8 cellular contexts compared by ENCODE assay signal in genomic region chr11:47378011-47378835, GRCh38. TPM values are rescaled to one million over a fixed set of nuclear protein-coding genes. Genes with fewer than 3 reads are reported as not detected.
A peak's percentile ranks its signal among the peaks of the same experiment; 100 is the strongest.
DNase-seq lines count a peak whose midpoint lies in the region; ATAC-seq, FAIRE-seq and TF ChIP-seq lines count a peak whose summit lies in the region.

Gene SPI1, minus strand, starts transcription at chr11:47378547. Its CDS starts 194 bp downstream, at chr11:47378353.

- ATAC-seq in GM21717 (IDR thresholded peaks at IDR 0.05; ENCODE audit: unreplicated experiment) = peak; percentile 82

- 74 to 76% methylated on average over 6 of the region's 31 CpGs for WGBS in esophagus squamous epithelium, 2 donors
- 67 to 83% (median 83%) methylated on average over 29 to 31 of the region's 31 CpGs for WGBS in small intestine, 3 donors

- TF ChIP-seq CTCF in GM12865 (IDR thresholded peaks at IDR 0.05; ENCODE audit: insufficient read depth, low read depth, low read length, missing control alignments) = no peak
- TF ChIP-seq CTCF in esophagus squamous epithelium (IDR thresholded peaks at IDR 0.05) = no peak

- peak in 2 of 4 donors; percentile 27 to 74 for TF ChIP-seq POLR2A in esophagus squamous epithelium (IDR thresholded peaks at IDR 0.05)

- intact Hi-C loops in esophagus squamous epithelium (cut with DNase I) = loop anchor here (10.0 kb wide), 1 partner anchor 77 kb away; no protein-coding TSS in a partner anchor

- H3K27me3 ChIP-seq in esophagus squamous epithelium = no peaks in the 10 kb centered on the region
- no peaks in the 10 kb centered on the region for H3K27me3 ChIP-seq in small intestine (ENCODE audit: control insufficient read depth in 2 of 2, insufficient read depth in 2 of 2, low read length in 2 of 2)

- H3K27ac ChIP-seq in esophagus squamous epithelium = peak within 1 kb of the TSS; percentile 40 to 88 (median 74)
- H3K27ac ChIP-seq in small intestine (ENCODE audit: low read depth in 1 of 2, low read length in 1 of 2) = peak within 1 kb of the TSS in 1 of 2 donors; percentile 82

- FAIRE-seq in small intestine (lab: Jason Lieb, UNC) = no peak

- H3K9me3 ChIP-seq in esophagus squamous epithelium (no peaks in the 10 kb centered on the region), small intestine (ENCODE audit: control insufficient read depth, low read depth) (no peaks in the 10 kb centered on the region)

- H3K4me1 ChIP-seq in esophagus squamous epithelium = peaks cover 5 to 22% (median 8%) of the 10 kb centered on the region in 3 donors
- H3K4me1 ChIP-seq in small intestine (ENCODE audit: control insufficient read depth in 2 of 2, insufficient read depth in 1 of 2, low read depth in 1 of 2, low read length in 1 of 2) = no peaks in the 10 kb centered on the region

- H3K4me3 ChIP-seq in GM12865 (ENCODE audit: low read depth, low read length) = peak within 1 kb of the TSS; percentile 91
- H3K4me3 ChIP-seq in esophagus squamous epithelium = peak within 1 kb of the TSS in 3 of 4 donors; percentile 29 to 55 (median 40)
- H3K4me3 ChIP-seq in small intestine (ENCODE audit: low read depth in 1 of 2, low read length in 2 of 2) = peak within 1 kb of the TSS in 1 of 2 donors; percentile 9

- DNase-seq in GM12865 (ENCODE audit: low read depth) (peak; percentile 90), Kasumi-1 (lab: John Stamatoyannopoulos, UW) (peak; percentile 95 to 96), esophagus squamous epithelium (lab: John Stamatoyannopoulos, UW) (no peak), small intestine (no peak), NCI-H1930 (lab: John Stamatoyannopoulos, UW) (no peak), DMS53 (lab: John Stamatoyannopoulos, UW) (no peak), NCI-H82 treated with DMSO at 0.1 percent for 48 hours (lab: John Stamatoyannopoulos, UW; ENCODE audit: unreplicated experiment) (no peak)

- H3K36me3 ChIP-seq in esophagus squamous epithelium (no peaks in the 10 kb centered on the region), small intestine (ENCODE audit: control insufficient read depth in 2 of 2, insufficient read depth in 2 of 2, low read length in 2 of 2) (no peaks in the 10 kb centered on the region)

RNA-seq across cellular contexts. Expression of gene SPI1, which starts in this region (rescaled TPM):
- 10 to 100 TPM in 2 of 4 donors, 1 to 10 TPM in 2; 2.6 to 15.4 (median 8.8) TPM for total RNA-seq in esophagus squamous epithelium
- 10 to 100 TPM in 2 of 3 donors, 1 to 10 TPM in 1; 3.4 to 25.4 (median 13.6) TPM for polyA plus RNA-seq in small intestine

Comparison
In these comparisons a context has a peak if more than half of its experiments do, and no peak if none do; other contexts are left out.
1. DNase-seq: peak in GM12865 (single experiment) and Kasumi-1 (2 of 2); none in esophagus squamous epithelium (single experiment), small intestine (single experiment), NCI-H1930 (0 of 2), DMS53 (single experiment) and NCI-H82 treated with DMSO at 0.1 percent for 48 hours (single experiment).